Comparison of ENCODE assay signal across 8 cellular contexts in the genomic region with DNA sequence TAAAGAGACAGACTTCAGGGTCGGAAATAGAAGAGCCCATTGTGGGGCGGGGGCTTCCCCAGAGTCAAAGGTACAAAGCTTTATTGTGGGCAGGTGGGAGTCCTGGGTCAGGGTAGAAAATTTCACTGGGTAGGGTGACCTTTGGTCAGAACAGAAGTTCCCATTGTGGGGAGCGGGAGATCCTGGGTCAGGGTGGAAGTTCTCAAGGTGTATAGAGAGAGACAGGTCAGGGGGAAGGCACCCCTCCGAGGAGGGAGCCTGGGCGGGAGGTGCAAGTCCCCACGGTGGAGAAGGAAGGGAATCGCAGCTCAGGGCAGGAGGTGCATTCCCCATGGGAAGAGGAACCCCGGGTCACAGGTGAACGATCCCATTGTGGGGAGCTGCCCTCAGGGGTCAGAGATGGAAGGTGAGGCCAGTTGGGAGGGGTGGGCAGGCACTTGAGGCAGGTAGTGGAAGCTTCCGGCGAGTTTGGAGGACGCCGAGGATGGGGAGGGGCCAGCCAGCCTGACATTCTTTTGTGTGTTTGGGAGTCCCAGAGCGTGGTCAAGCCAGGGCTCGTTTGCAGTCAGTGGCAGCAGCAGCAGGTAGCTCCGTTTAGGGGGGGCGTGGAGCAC. TPM values are rescaled to one million over a fixed set of nuclear protein-coding genes. Genes with fewer than 3 reads are reported as not detected.
DNase-seq lines count a peak whose midpoint lies in the region; ATAC-seq, FAIRE-seq and TF ChIP-seq lines count a peak whose summit lies in the region.

No MANE protein-coding gene starts in this region.

- peak; percentile 11 for ATAC-seq in HG02798 (IDR thresholded peaks at IDR 0.05; ENCODE audit: poor library complexity, unreplicated experiment)
- peak in 2 of 3 donors; percentile 8 to 24 for ATAC-seq in natural killer cell
- no peak for ATAC-seq in GM19455 (IDR thresholded peaks at IDR 0.05; ENCODE audit: unreplicated experiment)

- no peak for FAIRE-seq in H54 (lab: Jason Lieb, UNC)

- peak overlapping the region; percentile 83 for H3K27ac ChIP-seq in CD8-positive, alpha-beta memory T cell (ENCODE audit: low read depth, low read length)
- H3K27ac ChIP-seq in WERI-Rb-1: peak overlapping the region; percentile 39

- peak overlapping the region; percentile 90 to 98 (median 94) for H3K4me3 Mint-ChIP-seq in CD8-positive, alpha-beta memory T cell
- peak overlapping the region; percentile 99 for H3K4me3 Mint-ChIP-seq in natural killer cell

- peak in 4 of 5 donors; percentile 7 to 52 (median 30) for DNase-seq in CD8-positive, alpha-beta memory T cell
- DNase-seq in WERI-Rb-1 (no peak), epithelial cell of proximal tubule (ENCODE audit: low read depth) (no peak), natural killer cell (no peak), superior temporal gyrus (ENCODE audit: extremely low spot score) (no peak), H54 (ENCODE audit: insufficient read length, low spot score) (no peak)

- no peak for TF ChIP-seq POLR2A in H54 (IDR thresholded peaks at IDR 0.05; ENCODE audit: low read depth, low read length)

- H3K9me3 ChIP-seq in CD8-positive, alpha-beta memory T cell (ENCODE audit: low read length): no peaks in the 10 kb centered on the region
- no peaks in the 10 kb centered on the region for H3K9me3 ChIP-seq in WERI-Rb-1 (ENCODE audit: severe bottlenecking)

- peaks cover 5% of the 10 kb centered on the region for H3K36me3 ChIP-seq in CD8-positive, alpha-beta memory T cell (ENCODE audit: insufficient read depth, low read length)
- H3K36me3 ChIP-seq in WERI-Rb-1: peaks cover 40% of the 10 kb centered on the region

- peaks cover 18 to 32% (median 24%) of the 10 kb centered on the region in 3 donors for H3K4me1 Mint-ChIP-seq in CD8-positive, alpha-beta memory T cell
- peaks cover 19 to 42% of the 10 kb centered on the region in 2 donors for H3K4me1 Mint-ChIP-seq in natural killer cell

- CTCF ChIA-PET in CD8-positive, alpha-beta memory T cell (lab: Charles Lee): interaction anchor here (1.2 to 2.2 kb wide), 6 partner anchors 9 to 78 kb away, joined by 3 to 8 read pairs (median 4); partner anchors contain the start of gene GALE

- TF ChIP-seq CTCF in WERI-Rb-1 (IDR thresholded peaks at IDR 0.05; ENCODE audit: low read depth, low read length): no peak
- TF ChIP-seq CTCF in epithelial cell of proximal tubule (conservative IDR thresholded peaks at IDR 0.05; ENCODE audit: low read depth, low read length): no peak
- no peak for TF ChIP-seq CTCF in natural killer cell (IDR thresholded peaks at IDR 0.05)

- no peaks in the 10 kb centered on the region for H3K27me3 ChIP-seq in CD8-positive, alpha-beta memory T cell (ENCODE audit: insufficient read depth, low read length, poor library complexity, severe bottlenecking)
- H3K27me3 ChIP-seq in WERI-Rb-1 (ENCODE audit: insufficient read depth, low read depth, severe bottlenecking): no peaks in the 10 kb centered on the region

- POLR2A ChIA-PET in CD8-positive, alpha-beta memory T cell (lab: Charles Lee): interaction anchor here (0.6 to 2.4 kb wide), 6 partner anchors 9 to 34 kb away, joined by 4 to 19 read pairs (median 6); partner anchors contain the start of genes GALE, HMGCL and PITHD1

- H3K9me3 Mint-ChIP-seq in CD8-positive, alpha-beta memory T cell: no peaks in the 10 kb centered on the region
- H3K9me3 Mint-ChIP-seq in natural killer cell: no peaks in the 10 kb centered on the region

- no peaks in the 10 kb centered on the region for H3K27me3 Mint-ChIP-seq in CD8-positive, alpha-beta memory T cell
- H3K27me3 Mint-ChIP-seq in natural killer cell (ENCODE audit: low read depth in 2 of 2): no peaks in the 10 kb centered on the region

- peaks cover 0 to 57% (median 9%) of the 10 kb centered on the region in 3 donors for H3K36me3 Mint-ChIP-seq in CD8-positive, alpha-beta memory T cell
- no peaks in the 10 kb centered on the region for H3K36me3 Mint-ChIP-seq in natural killer cell

- H3K27ac Mint-ChIP-seq in CD8-positive, alpha-beta memory T cell: peak overlapping the region; percentile 87 to 99 (median 96)
- H3K27ac Mint-ChIP-seq in natural killer cell: peak overlapping the region; percentile 90 to 100

- peak overlapping the region; percentile 95 for H3K4me3 ChIP-seq in CD8-positive, alpha-beta memory T cell (ENCODE audit: low read length)
- peak overlapping the region; percentile 56 for H3K4me3 ChIP-seq in WERI-Rb-1 (ENCODE audit: low read depth, low read length)
- H3K4me3 ChIP-seq in epithelial cell of proximal tubule (ENCODE audit: low read depth, low read length): peak overlapping the region; percentile 97

- H3K4me1 ChIP-seq in CD8-positive, alpha-beta memory T cell (ENCODE audit: insufficient read depth, low read length): peaks cover 29% of the 10 kb centered on the region

- intact Hi-C loops in natural killer cell (cut with micrococcal nuclease): no loop called here

RNA-seq across cellular contexts. Expression of gene LYPLA2, which starts 0.6 kb away (rescaled TPM):
- 100 to 1,000 TPM in 1 of 2 experiments, 10 to 100 TPM in 1; 99.9 to 100 TPM for total RNA-seq in CD8-positive, alpha-beta memory T cell
- polyA plus RNA-seq in CD8-positive, alpha-beta memory T cell: 109 TPM
- 129 and 160 TPM in 2 replicates for total RNA-seq in epithelial cell of proximal tubule
- total RNA-seq in natural killer cell: 10 to 100 TPM; 70.6 to 84.5 (median 73.3) TPM

RNA-seq across cellular contexts. Expression of gene GALE, which starts 9.0 kb away (rescaled TPM):
- 10 to 100 TPM; 50.5 to 55.3 TPM for total RNA-seq in CD8-positive, alpha-beta memory T cell
- 17.2 TPM for polyA plus RNA-seq in CD8-positive, alpha-beta memory T cell
- total RNA-seq in epithelial cell of proximal tubule: 126 and 131 TPM in 2 replicates
- total RNA-seq in natural killer cell: 10 to 100 TPM; 12.8 to 20.3 (median 14.6) TPM

RNA-seq across cellular contexts. Expression of gene PITHD1, which starts 13.3 kb away (rescaled TPM):
- total RNA-seq in CD8-positive, alpha-beta memory T cell: 100 to 1,000 TPM; 105 TPM
- 68.5 TPM for polyA plus RNA-seq in CD8-positive, alpha-beta memory T cell
- total RNA-seq in epithelial cell of proximal tubule: 39.0 and 47.0 TPM in 2 replicates
- total RNA-seq in natural killer cell: 10 to 100 TPM; 73.2 to 84.1 (median 77.7) TPM

RNA-seq across cellular contexts. Expression of gene HMGCL, which starts 33.7 kb away (rescaled TPM):
- total RNA-seq in CD8-positive, alpha-beta memory T cell: 10 to 100 TPM; 24.7 to 25.3 TPM
- polyA plus RNA-seq in CD8-positive, alpha-beta memory T cell: 28.0 TPM
- total RNA-seq in epithelial cell of proximal tubule (22.1 and 38.5 TPM in 2 replicates), natural killer cell (10 to 100 TPM; 16.8 to 26.9 (median 17.0) TPM)

RNA-seq across cellular contexts. Expression of gene ELOA, which starts 48.3 kb away (rescaled TPM):
- 10 to 100 TPM; 64.1 to 69.0 TPM for total RNA-seq in CD8-positive, alpha-beta memory T cell
- polyA plus RNA-seq in CD8-positive, alpha-beta memory T cell: 32.3 TPM
- total RNA-seq in epithelial cell of proximal tubule (27.9 and 30.2 TPM in 2 replicates), natural killer cell (10 to 100 TPM; 28.7 to 48.2 (median 36.9) TPM)

Comparison
In these comparisons a context has a peak if more than half of its experiments do, and no peak if none do; other contexts are left out.
1. DNase-seq: peak in CD8-positive, alpha-beta memory T cell (4 of 5); none in WERI-Rb-1 (single experiment), epithelial cell of proximal tubule (single experiment), natural killer cell (single experiment), superior temporal gyrus (single experiment) and H54 (single experiment).
2. Peak in every context shown above with its lines, with median percentiles within 50 percentile points of each other: H3K4me3 ChIP-seq.